Comparison of ENCODE assay signal across 13 cellular contexts in the genomic region with DNA sequence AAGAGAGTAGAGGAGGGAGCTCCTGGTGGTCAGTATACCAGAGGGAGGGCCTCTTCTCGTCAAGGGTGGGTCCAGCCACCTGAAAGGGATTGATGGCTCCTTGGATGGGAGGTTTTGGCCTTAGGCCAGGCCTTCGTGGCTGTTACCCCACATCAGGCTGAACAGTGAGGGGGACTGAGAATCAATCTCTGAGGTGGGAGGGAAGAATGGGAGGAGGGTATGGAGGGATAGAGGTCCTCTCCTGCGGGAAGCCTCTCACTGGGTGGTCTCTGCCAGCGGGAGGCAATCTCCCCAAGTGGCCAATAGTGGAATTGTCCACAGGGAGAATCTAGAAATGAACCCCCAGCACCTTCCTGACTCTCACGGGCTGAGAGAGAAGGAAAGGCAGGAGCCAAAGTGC. TPM values are rescaled to one million over a fixed set of nuclear protein-coding genes. Genes with fewer than 3 reads are reported as not detected.
DNase-seq lines count a peak whose midpoint lies in the region; ATAC-seq, FAIRE-seq and TF ChIP-seq lines count a peak whose summit lies in the region.
"Had no signal": no experiment of that assay in that cellular context is flagged by ENCODE, and none has a peak within 500 bp of the region (broad histone marks: within the 10 kb centered on the region; RNA-seq: fewer than 3 reads in every experiment).

No MANE protein-coding gene starts in this region.

- TF ChIP-seq CTCF in foreskin fibroblast (IDR thresholded peaks at IDR 0.05; ENCODE audit: low read depth, low read length), result peak; percentile 3

- H3K27ac Mint-ChIP-seq in activated CD8-positive, alpha-beta memory T cell treated with anti-CD3 and anti-CD28 coated beads, Interleukin-2, amount 10 ng/mL, durations not matched to agents 7 days and 5 days, result no peak overlapping the region

- no peak for ATAC-seq in activated CD8-positive, alpha-beta memory T cell treated with anti-CD3 and anti-CD28 coated beads, Interleukin-2, amount 10 ng/mL, durations not matched to agents 7 days and 5 days
- ATAC-seq in SK-N-SH treated with all-trans-retinoic acid at 6 μM for 48 hours (peak; percentile 48; the same call in 1 of the 3 replicates), GM21825 (IDR thresholded peaks at IDR 0.05; ENCODE audit: unreplicated experiment) (no peak)

- H3K4me3 Mint-ChIP-seq in activated CD8-positive, alpha-beta memory T cell treated with anti-CD3 and anti-CD28 coated beads, Interleukin-2, amount 10 ng/mL, durations not matched to agents 7 days and 5 days, result no peak overlapping the region

- no peak overlapping the region for H3K4me3 ChIP-seq in foreskin fibroblast (ENCODE audit: low read depth in 1 of 2, low read length in 2 of 2)
- H3K4me3 ChIP-seq: GM23248 had no signal

- H3K36me3 Mint-ChIP-seq in activated CD8-positive, alpha-beta memory T cell treated with anti-CD3 and anti-CD28 coated beads, Interleukin-2, amount 10 ng/mL, durations not matched to agents 7 days and 5 days, result no peaks in the 10 kb centered on the region

- no peaks in the 10 kb centered on the region for H3K9me3 Mint-ChIP-seq in activated CD8-positive, alpha-beta memory T cell treated with anti-CD3 and anti-CD28 coated beads, Interleukin-2, amount 10 ng/mL, durations not matched to agents 7 days and 5 days (ENCODE audit: low read depth)

- peaks cover 18% of the 10 kb centered on the region for H3K4me1 Mint-ChIP-seq in activated CD8-positive, alpha-beta memory T cell treated with anti-CD3 and anti-CD28 coated beads, Interleukin-2, amount 10 ng/mL, durations not matched to agents 7 days and 5 days

- peak; percentile 13 for FAIRE-seq in urothelium cell line (lab: Jason Lieb, UNC)
- FAIRE-seq: A204.1 had no signal

- CTCF ChIA-PET in activated CD8-positive, alpha-beta memory T cell treated with anti-CD3 and anti-CD28 coated beads, Interleukin-2, amount 10 ng/mL, durations not matched to agents 7 days and 5 days (lab: Charles Lee), result interaction anchor here (2.1 kb wide), 1 partner anchor 68 kb away, joined by 9 read pairs; no protein-coding TSS in a partner anchor

- DNase-seq in activated CD8-positive, alpha-beta memory T cell treated with anti-CD3 and anti-CD28 coated beads, Interleukin-2, amount 10 ng/mL, durations not matched to agents 7 days and 5 days, result peak; percentile 31
- no peak for DNase-seq in activated CD8-positive, alpha-beta memory T cell treated with anti-CD3 and anti-CD28 coated beads for 24 hours
- DNase-seq in foreskin fibroblast (no peak), urothelium cell line (ENCODE audit: low spot score) (no peak), SKM-1 treated with dmso at 0.1 percent for 144 hours (lab: John Stamatoyannopoulos, UW; ENCODE audit: unreplicated experiment) (no peak)
- no peak for DNase-seq in NK-92 treated with Interleukin-12 subunit alpha and Interleukin-12 subunit beta, amount 100 ng/mL, for 24 hours (lab: John Stamatoyannopoulos, UW)
- DNase-seq: islet precursor cell; stimulated activated CD4-positive, alpha-beta T cell treated with anti-CD3 and anti-CD28 coated beads, Interleukin-1b, Interleukin-23, amount 100 ng/mL, for 48 hours; stimulated activated naive CD4-positive, alpha-beta T cell treated with Interleukin-2 at 50 U/mL for 16 hours had no signal

- no peaks in the 10 kb centered on the region for H3K27me3 Mint-ChIP-seq in activated CD8-positive, alpha-beta memory T cell treated with anti-CD3 and anti-CD28 coated beads, Interleukin-2, amount 10 ng/mL, durations not matched to agents 7 days and 5 days

TF ChIP-seq in SK-N-SH treated with all-trans-retinoic acid at 6 μM for 48 hours, 23 proteins besides CTCF, POLR2A, EP300 and RAD21:
- TF ChIP-seq, protein P1, sequence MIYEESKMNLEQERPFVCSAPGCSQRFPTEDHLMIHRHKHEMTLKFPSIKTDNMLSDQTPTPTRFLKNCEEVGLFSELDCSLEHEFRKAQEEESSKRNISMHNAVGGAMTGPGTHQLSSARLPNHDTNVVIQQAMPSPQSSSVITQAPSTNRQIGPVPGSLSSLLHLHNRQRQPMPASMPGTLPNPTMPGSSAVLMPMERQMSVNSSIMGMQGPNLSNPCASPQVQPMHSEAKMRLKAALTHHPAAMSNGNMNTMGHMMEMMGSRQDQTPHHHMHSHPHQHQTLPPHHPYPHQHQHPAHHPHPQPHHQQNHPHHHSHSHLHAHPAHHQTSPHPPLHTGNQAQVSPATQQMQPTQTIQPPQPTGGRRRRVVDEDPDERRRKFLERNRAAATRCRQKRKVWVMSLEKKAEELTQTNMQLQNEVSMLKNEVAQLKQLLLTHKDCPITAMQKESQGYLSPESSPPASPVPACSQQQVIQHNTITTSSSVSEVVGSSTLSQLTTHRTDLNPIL (CRISPR knock-in tag; IDR thresholded peaks at IDR 0.05; ENCODE audit: low read depth), result no peak
- TF ChIP-seq PPARA (CRISPR knock-in tag; IDR thresholded peaks at IDR 0.05; ENCODE audit: borderline replicate concordance) (no peak), BACH2 (CRISPR knock-in tag; IDR thresholded peaks at IDR 0.05; ENCODE audit: borderline replicate concordance) (no peak), ZFP30 (CRISPR knock-in tag; IDR thresholded peaks at IDR 0.05) (no peak), RARB (CRISPR knock-in tag; IDR thresholded peaks at IDR 0.05) (no peak), CSDC2 (CRISPR knock-in tag; IDR thresholded peaks at IDR 0.05) (no peak)
- TF ChIP-seq, protein P2, sequence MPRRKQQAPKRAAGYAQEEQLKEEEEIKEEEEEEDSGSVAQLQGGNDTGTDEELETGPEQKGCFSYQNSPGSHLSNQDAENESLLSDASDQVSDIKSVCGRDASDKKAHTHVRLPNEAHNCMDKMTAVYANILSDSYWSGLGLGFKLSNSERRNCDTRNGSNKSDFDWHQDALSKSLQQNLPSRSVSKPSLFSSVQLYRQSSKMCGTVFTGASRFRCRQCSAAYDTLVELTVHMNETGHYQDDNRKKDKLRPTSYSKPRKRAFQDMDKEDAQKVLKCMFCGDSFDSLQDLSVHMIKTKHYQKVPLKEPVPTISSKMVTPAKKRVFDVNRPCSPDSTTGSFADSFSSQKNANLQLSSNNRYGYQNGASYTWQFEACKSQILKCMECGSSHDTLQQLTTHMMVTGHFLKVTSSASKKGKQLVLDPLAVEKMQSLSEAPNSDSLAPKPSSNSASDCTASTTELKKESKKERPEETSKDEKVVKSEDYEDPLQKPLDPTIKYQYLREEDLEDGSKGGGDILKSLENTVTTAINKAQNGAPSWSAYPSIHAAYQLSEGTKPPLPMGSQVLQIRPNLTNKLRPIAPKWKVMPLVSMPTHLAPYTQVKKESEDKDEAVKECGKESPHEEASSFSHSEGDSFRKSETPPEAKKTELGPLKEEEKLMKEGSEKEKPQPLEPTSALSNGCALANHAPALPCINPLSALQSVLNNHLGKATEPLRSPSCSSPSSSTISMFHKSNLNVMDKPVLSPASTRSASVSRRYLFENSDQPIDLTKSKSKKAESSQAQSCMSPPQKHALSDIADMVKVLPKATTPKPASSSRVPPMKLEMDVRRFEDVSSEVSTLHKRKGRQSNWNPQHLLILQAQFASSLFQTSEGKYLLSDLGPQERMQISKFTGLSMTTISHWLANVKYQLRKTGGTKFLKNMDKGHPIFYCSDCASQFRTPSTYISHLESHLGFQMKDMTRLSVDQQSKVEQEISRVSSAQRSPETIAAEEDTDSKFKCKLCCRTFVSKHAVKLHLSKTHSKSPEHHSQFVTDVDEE (CRISPR knock-in tag; IDR thresholded peaks at IDR 0.05), result no peak

RNA-seq across cellular contexts. Expression of a gene that starts 53.5 kb away (rescaled TPM):
- total RNA-seq in activated CD8-positive, alpha-beta memory T cell treated with anti-CD3 and anti-CD28 coated beads, Interleukin-2, amount 10 ng/mL, durations not matched to agents 7 days and 5 days, result under 1 TPM; 0.12 TPM
